Comparison of ENCODE assay signal across 22 cellular contexts in genomic region chr3:196654691-196655090, GRCh38. TPM values are rescaled to one million over a fixed set of nuclear protein-coding genes. Genes with fewer than 3 reads are reported as not detected.
DNase-seq lines count a peak whose midpoint lies in the region; ATAC-seq and TF ChIP-seq lines count a peak whose summit lies in the region.
"Had no signal": no experiment of that assay in that cellular context is flagged by ENCODE, and none has a peak within 500 bp of the region (broad histone marks: within the 10 kb centered on the region; RNA-seq: fewer than 3 reads in every experiment).

No MANE protein-coding gene starts in this region.

- ATAC-seq in natural killer cell = no peak
- ATAC-seq in natural killer cell treated with Interleukin-12 subunit alpha and Interleukin-12 subunit beta and Interleukin-15 and Interleukin-18, amount 100 ng/mL, for 72 hours = no peak
- ATAC-seq in GM21381 (IDR thresholded peaks at IDR 0.05; ENCODE audit: unreplicated experiment) = no peak
- no peak for ATAC-seq in GM18505 (IDR thresholded peaks at IDR 0.05; ENCODE audit: unreplicated experiment)
- ATAC-seq: Right ventricle myocardium inferior had no signal

- peaks cover 7% of the 10 kb centered on the region for H3K36me3 Mint-ChIP-seq in natural killer cell
- H3K36me3 Mint-ChIP-seq in natural killer cell treated with Interleukin-12 subunit alpha and Interleukin-12 subunit beta and Interleukin-15 and Interleukin-18, amount 100 ng/mL, for 72 hours = no peaks in the 10 kb centered on the region
- H3K36me3 Mint-ChIP-seq in type B pancreatic cell = no peaks in the 10 kb centered on the region
- H3K36me3 Mint-ChIP-seq: mesothelial cell of epicardium had no signal

- no peak overlapping the region for H3K4me3 ChIP-seq in choroid plexus epithelial cell (ENCODE audit: low read depth, low read length)
- H3K4me3 ChIP-seq: hepatocyte had no signal

- H3K9me3 Mint-ChIP-seq in natural killer cell (no peaks in the 10 kb centered on the region), type B pancreatic cell (no peaks in the 10 kb centered on the region)
- H3K9me3 Mint-ChIP-seq in natural killer cell treated with Interleukin-12 subunit alpha and Interleukin-12 subunit beta and Interleukin-15 and Interleukin-18, amount 100 ng/mL, for 72 hours = no peaks in the 10 kb centered on the region
- H3K9me3 Mint-ChIP-seq: activated CD4-positive, alpha-beta memory T cell treated with anti-CD3 and anti-CD28 coated beads, Interleukin-2, amount 10 ng/mL, durations not matched to agents 7 days and 5 days; activated naive CD8-positive, alpha-beta T cell treated with anti-CD3 and anti-CD28 coated beads for 36 hours; CD8-positive, alpha-beta memory T cell; mesothelial cell of epicardium; stimulated activated naive CD8-positive, alpha-beta T cell treated with anti-CD3 and anti-CD28 coated beads, Interleukin-15, Interleukin-2, amounts not matched to agents 100 ng/mL and 50 ng/mL, for 24 hours had no signal

- H3K4me1 Mint-ChIP-seq in natural killer cell (peaks cover 52 to 55% of the 10 kb centered on the region in 2 donors), type B pancreatic cell (ENCODE audit: unreplicated experiment) (no peaks in the 10 kb centered on the region)
- peaks cover 24 to 38% of the 10 kb centered on the region in 2 donors for H3K4me1 Mint-ChIP-seq in natural killer cell treated with Interleukin-12 subunit alpha and Interleukin-12 subunit beta and Interleukin-15 and Interleukin-18, amount 100 ng/mL, for 72 hours (ENCODE audit: low read depth in 2 of 2)

- DNase-seq in natural killer cell (no peak), choroid plexus epithelial cell (ENCODE audit: low read depth) (peak; percentile 33), kidney tubule cell (ENCODE audit: low spot score) (peak; percentile 78), type B pancreatic cell (ENCODE audit: extremely low spot score, unreplicated experiment) (no peak), globus pallidus (ENCODE audit: low spot score) (no peak)
- no peak for DNase-seq in natural killer cell treated with Interleukin-12 subunit alpha and Interleukin-12 subunit beta and Interleukin-15 and Interleukin-18, amount 100 ng/mL, for 72 hours (ENCODE audit: low spot score)
- DNase-seq: activated CD4-positive, alpha-beta memory T cell treated with anti-CD3 and anti-CD28 coated beads, Interleukin-2, amount 10 ng/mL, durations not matched to agents 7 days and 5 days; activated naive CD8-positive, alpha-beta T cell treated with anti-CD3 and anti-CD28 coated beads for 36 hours; brain microvascular endothelial cell; DND-41; MM.1S; NCI-H1694 treated with DMSO at 0.1 percent for 48 hours; NCI-H446; NK-92 treated with Interleukin-12 subunit alpha and Interleukin-12 subunit beta, amount 100 ng/mL, for 24 hours; trophoblast cell had no signal

- no peak for TF ChIP-seq POLR2A in GM18505 (IDR thresholded peaks at IDR 0.05; ENCODE audit: borderline replicate concordance, extremely low read depth, insufficient read depth, insufficient read length)

- no peaks in the 10 kb centered on the region for H3K27me3 Mint-ChIP-seq in natural killer cell (ENCODE audit: low read depth in 2 of 2)
- H3K27me3 Mint-ChIP-seq in natural killer cell treated with Interleukin-12 subunit alpha and Interleukin-12 subunit beta and Interleukin-15 and Interleukin-18, amount 100 ng/mL, for 72 hours = no peaks in the 10 kb centered on the region
- no peaks in the 10 kb centered on the region for H3K27me3 Mint-ChIP-seq in type B pancreatic cell
- H3K27me3 Mint-ChIP-seq: activated CD4-positive, alpha-beta memory T cell treated with anti-CD3 and anti-CD28 coated beads, Interleukin-2, amount 10 ng/mL, durations not matched to agents 7 days and 5 days; activated naive CD8-positive, alpha-beta T cell treated with anti-CD3 and anti-CD28 coated beads for 36 hours; CD8-positive, alpha-beta memory T cell; stimulated activated naive CD8-positive, alpha-beta T cell treated with anti-CD3 and anti-CD28 coated beads, Interleukin-15, Interleukin-2, amounts not matched to agents 100 ng/mL and 50 ng/mL, for 24 hours had no signal

- peak overlapping the region; percentile 27 to 72 for H3K27ac Mint-ChIP-seq in natural killer cell
- peak overlapping the region in 1 of 2 donors; percentile 76 for H3K27ac Mint-ChIP-seq in natural killer cell treated with Interleukin-12 subunit alpha and Interleukin-12 subunit beta and Interleukin-15 and Interleukin-18, amount 100 ng/mL, for 72 hours
- H3K27ac Mint-ChIP-seq in type B pancreatic cell = no peak overlapping the region
- H3K27ac Mint-ChIP-seq: activated naive CD8-positive, alpha-beta T cell treated with anti-CD3 and anti-CD28 coated beads for 36 hours; mesothelial cell of epicardium; stimulated activated naive CD8-positive, alpha-beta T cell treated with anti-CD3 and anti-CD28 coated beads, Interleukin-15, Interleukin-2, amounts not matched to agents 100 ng/mL and 50 ng/mL, for 24 hours had no signal

- H3K4me3 Mint-ChIP-seq in natural killer cell (no peak overlapping the region), type B pancreatic cell (no peak overlapping the region)
- no peak overlapping the region for H3K4me3 Mint-ChIP-seq in natural killer cell treated with Interleukin-12 subunit alpha and Interleukin-12 subunit beta and Interleukin-15 and Interleukin-18, amount 100 ng/mL, for 72 hours
- H3K4me3 Mint-ChIP-seq: activated CD4-positive, alpha-beta memory T cell treated with anti-CD3 and anti-CD28 coated beads, Interleukin-2, amount 10 ng/mL, durations not matched to agents 7 days and 5 days; activated naive CD8-positive, alpha-beta T cell treated with anti-CD3 and anti-CD28 coated beads for 36 hours; CD8-positive, alpha-beta memory T cell; mesothelial cell of epicardium; stimulated activated naive CD8-positive, alpha-beta T cell treated with anti-CD3 and anti-CD28 coated beads, Interleukin-15, Interleukin-2, amounts not matched to agents 100 ng/mL and 50 ng/mL, for 24 hours had no signal

- no peak for TF ChIP-seq CTCF in natural killer cell (IDR thresholded peaks at IDR 0.05)
- no peak for TF ChIP-seq CTCF in choroid plexus epithelial cell (conservative IDR thresholded peaks at IDR 0.05; ENCODE audit: low read depth, low read length)
- no peak for TF ChIP-seq CTCF in type B pancreatic cell (conservative IDR thresholded peaks at IDR 0.05)

- intact Hi-C loops in natural killer cell (cut with micrococcal nuclease) = loop anchor here (1.0 kb wide), 1 partner anchor 25 kb away; no protein-coding TSS in a partner anchor

RNA-seq across cellular contexts. Expression of gene NRROS, which starts 15.2 kb away (rescaled TPM):
- total RNA-seq in natural killer cell (10 to 100 TPM; 32.5 to 56.3 (median 56.2) TPM), type B pancreatic cell (ENCODE audit: low replicate concordance) (0.50 and 0.68 TPM in 2 replicates)
- total RNA-seq in natural killer cell treated with Interleukin-12 subunit alpha and Interleukin-12 subunit beta and Interleukin-15 and Interleukin-18, amount 100 ng/mL, for 72 hours = 10 to 100 TPM; 40.3 to 55.7 TPM

RNA-seq across cellular contexts. Expression of gene CEP19, which starts 57.4 kb away (rescaled TPM):
- total RNA-seq in natural killer cell (1 to 10 TPM in 2 of 3 donors, under 1 TPM in 1; 0.92 to 1.8 (median 1.1) TPM), type B pancreatic cell (ENCODE audit: low replicate concordance) (1.1 and 4.5 TPM in 2 replicates)
- total RNA-seq in natural killer cell treated with Interleukin-12 subunit alpha and Interleukin-12 subunit beta and Interleukin-15 and Interleukin-18, amount 100 ng/mL, for 72 hours = 1 to 10 TPM; 2.3 to 4.2 TPM

RNA-seq across cellular contexts. Expression of gene PIGX, which starts 57.5 kb away (rescaled TPM):
- total RNA-seq in natural killer cell (10 to 100 TPM; 23.9 to 31.8 (median 24.2) TPM), type B pancreatic cell (ENCODE audit: low replicate concordance) (20.0 and 26.9 TPM in 2 replicates)
- total RNA-seq in natural killer cell treated with Interleukin-12 subunit alpha and Interleukin-12 subunit beta and Interleukin-15 and Interleukin-18, amount 100 ng/mL, for 72 hours = 10 to 100 TPM; 28.1 to 33.6 TPM

Comparison
In these comparisons a context has a peak if more than half of its experiments do, and no peak if none do; other contexts are left out.
1. DNase-seq: peak in choroid plexus epithelial cell (single experiment) and kidney tubule cell (single experiment); none in natural killer cell (single experiment), natural killer cell treated with Interleukin-12 subunit alpha and Interleukin-12 subunit beta and Interleukin-15 and Interleukin-18, amount 100 ng/mL, for 72 hours (single experiment), type B pancreatic cell (single experiment) and globus pallidus (single experiment).
2. RNA of gene NRROS, which starts 15.2 kb away (total RNA-seq): 32.5 to 56.3 TPM in natural killer cell and 40.3 to 55.7 TPM in natural killer cell treated with Interleukin-12 subunit alpha and Interleukin-12 subunit beta and Interleukin-15 and Interleukin-18, amount 100 ng/mL, for 72 hours; 0.50 to 0.68 TPM in type B pancreatic cell; every median in the first group is over 10 times any median in the second.